Comparison of ENCODE assay signal across 8 cellular contexts in the genomic region with DNA sequence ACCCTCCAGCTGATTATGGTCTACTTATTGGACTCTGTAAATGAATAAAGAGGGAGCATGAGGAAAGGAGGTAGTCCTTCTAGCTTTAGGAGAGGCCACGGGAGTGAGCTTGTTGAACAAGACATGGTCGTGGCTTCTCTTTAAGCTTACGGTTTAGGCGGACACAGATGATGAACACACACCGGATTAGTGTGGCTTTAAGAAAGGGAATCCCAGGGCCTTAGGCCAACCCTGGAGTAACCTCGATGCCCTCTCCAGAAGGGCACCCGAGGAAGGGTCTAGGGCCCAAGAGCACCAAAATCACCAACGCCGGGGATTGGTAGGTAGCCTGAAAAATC. TPM values are rescaled to one million over a fixed set of nuclear protein-coding genes. Genes with fewer than 3 reads are reported as not detected.
DNase-seq lines count a peak whose midpoint lies in the region; ATAC-seq and TF ChIP-seq lines count a peak whose summit lies in the region.

No MANE protein-coding gene starts in this region.

- H3K36me3 ChIP-seq in lower lobe of right lung = peaks cover 14% of the 10 kb centered on the region

- no peaks in the 10 kb centered on the region for H3K9me3 ChIP-seq in lower lobe of right lung

- H3K27ac ChIP-seq in lower lobe of right lung = peak overlapping the region; percentile 95

- intact Hi-C loops in activated T-helper 2 cell treated with anti-CD3 and anti-CD28 coated beads, Interferon-gamma antibody, Interleukin-2, Interleukin-4, amounts not matched to agents 10 μg/mL and 5 μg/mL and 100 μg/mL, durations not matched to agents 14 hours and 24 hours and 36 hours (cut with micrococcal nuclease) = loop anchor here (1.0 to 10.0 kb wide), 8 partner anchors 10 to 1352 kb away; a partner anchor contains a TSS
- intact Hi-C loops in lower lobe of right lung (cut with DNase I) = no loop called here

- H3K4me1 Mint-ChIP-seq in activated CD4-positive, alpha-beta T cell treated with anti-CD3 and anti-CD28 coated beads, Interleukin-2, amount 10 ng/mL, durations not matched to agents 7 days and 5 days = peaks cover 49% of the 10 kb centered on the region
- H3K4me1 Mint-ChIP-seq in activated T-helper 2 cell treated with anti-CD3 and anti-CD28 coated beads, Interferon-gamma antibody, Interleukin-2, Interleukin-4, amounts not matched to agents 10 μg/mL and 5 μg/mL and 100 μg/mL, durations not matched to agents 14 hours and 24 hours and 36 hours (ENCODE audit: low read depth) = peaks cover 42% of the 10 kb centered on the region

- DNase-seq in activated CD4-positive, alpha-beta T cell treated with anti-CD3 and anti-CD28 coated beads, Interleukin-2, amount 10 ng/mL, durations not matched to agents 7 days and 5 days = no peak
- DNase-seq in activated CD4-positive, alpha-beta T cell treated with anti-CD3 and anti-CD28 coated beads for 48 hours = no peak
- no peak for DNase-seq in activated T-helper 2 cell treated with anti-CD3 and anti-CD28 coated beads, Interferon-gamma antibody, Interleukin-2, Interleukin-4, amounts not matched to agents 10 μg/mL and 5 μg/mL and 100 μg/mL, durations not matched to agents 14 hours and 24 hours and 36 hours (ENCODE audit: low spot score)
- no peak for DNase-seq in lower lobe of right lung
- DNase-seq in ecto neural progenitor cell (ENCODE audit: low spot score) = no peak
- no peak for DNase-seq in NK-92 treated with Interleukin-12 subunit alpha and Interleukin-12 subunit beta, amount 100 ng/mL, for 24 hours (lab: John Stamatoyannopoulos, UW)
- no peak for DNase-seq in activated CD8-positive, alpha-beta memory T cell treated with anti-CD3 and anti-CD28 coated beads, Interleukin-2, amount 50 U/mL, for 48 hours

- H3K36me3 Mint-ChIP-seq in activated CD4-positive, alpha-beta T cell treated with anti-CD3 and anti-CD28 coated beads, Interleukin-2, amount 10 ng/mL, durations not matched to agents 7 days and 5 days (ENCODE audit: low read depth) = peaks cover 39% of the 10 kb centered on the region
- H3K36me3 Mint-ChIP-seq in activated T-helper 2 cell treated with anti-CD3 and anti-CD28 coated beads, Interferon-gamma antibody, Interleukin-2, Interleukin-4, amounts not matched to agents 10 μg/mL and 5 μg/mL and 100 μg/mL, durations not matched to agents 14 hours and 24 hours and 36 hours (ENCODE audit: low read depth) = peaks cover 41% of the 10 kb centered on the region

- H3K4me3 Mint-ChIP-seq in activated CD4-positive, alpha-beta T cell treated with anti-CD3 and anti-CD28 coated beads, Interleukin-2, amount 10 ng/mL, durations not matched to agents 7 days and 5 days = peak overlapping the region; percentile 71
- H3K4me3 Mint-ChIP-seq in activated T-helper 2 cell treated with anti-CD3 and anti-CD28 coated beads, Interferon-gamma antibody, Interleukin-2, Interleukin-4, amounts not matched to agents 10 μg/mL and 5 μg/mL and 100 μg/mL, durations not matched to agents 14 hours and 24 hours and 36 hours (ENCODE audit: low read depth) = peak overlapping the region; percentile 73

- H3K27me3 Mint-ChIP-seq in activated CD4-positive, alpha-beta T cell treated with anti-CD3 and anti-CD28 coated beads, Interleukin-2, amount 10 ng/mL, durations not matched to agents 7 days and 5 days = peaks cover 3% of the 10 kb centered on the region
- H3K27me3 Mint-ChIP-seq in activated T-helper 2 cell treated with anti-CD3 and anti-CD28 coated beads, Interferon-gamma antibody, Interleukin-2, Interleukin-4, amounts not matched to agents 10 μg/mL and 5 μg/mL and 100 μg/mL, durations not matched to agents 14 hours and 24 hours and 36 hours (ENCODE audit: low read depth) = no peaks in the 10 kb centered on the region

- peak overlapping the region; percentile 85 for H3K4me3 ChIP-seq in lower lobe of right lung

- no peak for TF ChIP-seq CTCF in lower lobe of right lung (IDR thresholded peaks at IDR 0.05)

- CTCF ChIA-PET in activated CD4-positive, alpha-beta T cell treated with anti-CD3 and anti-CD28 coated beads, Interleukin-2, amount 10 ng/mL, durations not matched to agents 7 days and 5 days (lab: Charles Lee) = interaction anchor here (1.1 to 2.8 kb wide), 3 partner anchors 11 to 15 kb away, joined by 4 to 12 read pairs (median 4); no protein-coding TSS in a partner anchor

- peaks cover 8% of the 10 kb centered on the region for H3K9me3 Mint-ChIP-seq in activated CD4-positive, alpha-beta T cell treated with anti-CD3 and anti-CD28 coated beads, Interleukin-2, amount 10 ng/mL, durations not matched to agents 7 days and 5 days
- no peaks in the 10 kb centered on the region for H3K9me3 Mint-ChIP-seq in activated T-helper 2 cell treated with anti-CD3 and anti-CD28 coated beads, Interferon-gamma antibody, Interleukin-2, Interleukin-4, amounts not matched to agents 10 μg/mL and 5 μg/mL and 100 μg/mL, durations not matched to agents 14 hours and 24 hours and 36 hours

- ATAC-seq in HG03060 (IDR thresholded peaks at IDR 0.05; ENCODE audit: low read depth, unreplicated experiment) (peak; percentile 2), lower lobe of right lung (no peak)

- H3K4me1 ChIP-seq in lower lobe of right lung = peaks cover 25% of the 10 kb centered on the region

- POLR2A ChIA-PET in activated CD4-positive, alpha-beta T cell treated with anti-CD3 and anti-CD28 coated beads, Interleukin-2, amount 10 ng/mL, durations not matched to agents 7 days and 5 days (lab: Charles Lee) = interaction anchor here (0.7 to 1.1 kb wide), 3 partner anchors 10 to 654 kb away, joined by 3 to 9 read pairs (median 3); a partner anchor contains a TSS

- peak overlapping the region; percentile 87 for H3K27ac Mint-ChIP-seq in activated CD4-positive, alpha-beta T cell treated with anti-CD3 and anti-CD28 coated beads, Interleukin-2, amount 10 ng/mL, durations not matched to agents 7 days and 5 days
- H3K27ac Mint-ChIP-seq in activated T-helper 2 cell treated with anti-CD3 and anti-CD28 coated beads, Interferon-gamma antibody, Interleukin-2, Interleukin-4, amounts not matched to agents 10 μg/mL and 5 μg/mL and 100 μg/mL, durations not matched to agents 14 hours and 24 hours and 36 hours = peak overlapping the region; percentile 67

- H3K27me3 ChIP-seq in lower lobe of right lung (ENCODE audit: low read depth) = no peaks in the 10 kb centered on the region

RNA-seq across cellular contexts. Expression of a gene that starts 39.4 kb away (rescaled TPM):
- not detected for total RNA-seq in activated CD4-positive, alpha-beta T cell treated with anti-CD3 and anti-CD28 coated beads, Interleukin-2, amount 10 ng/mL, durations not matched to agents 7 days and 5 days
- total RNA-seq in activated T-helper 2 cell treated with anti-CD3 and anti-CD28 coated beads, Interferon-gamma antibody, Interleukin-2, Interleukin-4, amounts not matched to agents 10 μg/mL and 5 μg/mL and 100 μg/mL, durations not matched to agents 14 hours and 24 hours and 36 hours = not detected in 2 replicates
- 1.5 TPM for total RNA-seq in lower lobe of right lung

RNA-seq across cellular contexts. Expression of a gene that starts 52.7 kb away (rescaled TPM):
- total RNA-seq in activated CD4-positive, alpha-beta T cell treated with anti-CD3 and anti-CD28 coated beads, Interleukin-2, amount 10 ng/mL, durations not matched to agents 7 days and 5 days = 1 to 10 TPM; 8.7 to 8.9 TPM
- total RNA-seq in activated T-helper 2 cell treated with anti-CD3 and anti-CD28 coated beads, Interferon-gamma antibody, Interleukin-2, Interleukin-4, amounts not matched to agents 10 μg/mL and 5 μg/mL and 100 μg/mL, durations not matched to agents 14 hours and 24 hours and 36 hours = 7.7 and 8.9 TPM in 2 replicates
- 12.3 TPM for total RNA-seq in lower lobe of right lung
